ENCODE assay signal across 3 cellular contexts in genomic region chr1:24979232-24979631, GRCh38. TPM values are rescaled to one million over a fixed set of nuclear protein-coding genes. Genes with fewer than 3 reads are reported as not detected.
"Had no signal": no experiment of that assay in that cellular context is flagged by ENCODE, and none has a peak within 500 bp of the region (broad histone marks: within the 10 kb centered on the region; RNA-seq: fewer than 3 reads in every experiment).

No MANE protein-coding gene starts in this region.

RNA-seq across cellular contexts. Expression of gene RUNX3, which starts 49.2 kb away (rescaled TPM):
- total RNA-seq: cerebellum, LHCN-M2, NCI-H460 had no signal
